11 cellular contexts compared by ENCODE assay signal in the genomic region with DNA sequence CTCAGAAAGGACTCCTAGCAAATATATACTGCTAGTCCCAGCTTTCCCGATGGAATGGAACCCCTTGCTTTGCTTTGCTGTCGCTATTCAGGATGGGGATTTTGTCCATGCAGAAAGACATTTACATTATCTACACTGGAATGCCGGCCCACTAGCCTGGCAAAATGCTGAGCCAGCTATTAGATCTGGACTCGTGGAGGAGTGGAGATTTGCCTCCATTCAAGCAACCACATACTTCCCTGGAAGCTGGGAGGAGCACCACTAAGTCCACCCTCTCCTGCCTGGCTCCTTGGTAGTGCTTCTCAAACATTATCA. TPM values are rescaled to one million over a fixed set of nuclear protein-coding genes. Genes with fewer than 3 reads are reported as not detected.
DNase-seq lines count a peak whose midpoint lies in the region; ATAC-seq, FAIRE-seq and TF ChIP-seq lines count a peak whose summit lies in the region.
"Had no signal": no experiment of that assay in that cellular context is flagged by ENCODE, and none has a peak within 500 bp of the region (broad histone marks: within the 10 kb centered on the region; RNA-seq: fewer than 3 reads in every experiment).

No MANE protein-coding gene starts in this region.

- FAIRE-seq in kidney (lab: Jason Lieb, UNC): no peak

- in situ Hi-C loops in G401 (cut with HindIII; ENCODE audit: low sequenced_read_pairs): no loop called here

- no peaks in the 10 kb centered on the region for H3K4me1 ChIP-seq in kidney (ENCODE audit: control insufficient read depth in 1 of 2, insufficient read depth in 1 of 2, low read depth in 1 of 2, low read length in 2 of 2)

- H3K27ac Mint-ChIP-seq in activated naive CD4-positive, alpha-beta T cell treated with anti-CD3 and anti-CD28 coated beads, Interleukin-2, amount 50 U/mL, for 24 hours: no peak overlapping the region
- no peak overlapping the region for H3K27ac Mint-ChIP-seq in activated CD8-positive, alpha-beta T cell treated with anti-CD3 and anti-CD28 coated beads, Interleukin-2, amount 10 ng/mL, durations not matched to agents 7 days and 5 days
- H3K27ac Mint-ChIP-seq in memory B cell (no peak overlapping the region), type B pancreatic cell (no peak overlapping the region)

- intact Hi-C loops in kidney (cut with DNase I): no loop called here

- H3K4me1 Mint-ChIP-seq in activated naive CD4-positive, alpha-beta T cell treated with anti-CD3 and anti-CD28 coated beads, Interleukin-2, amount 50 U/mL, for 24 hours: peaks cover 22% of the 10 kb centered on the region
- H3K4me1 Mint-ChIP-seq in activated CD8-positive, alpha-beta T cell treated with anti-CD3 and anti-CD28 coated beads, Interleukin-2, amount 10 ng/mL, durations not matched to agents 7 days and 5 days (ENCODE audit: low read depth): peaks cover 11% of the 10 kb centered on the region
- H3K4me1 Mint-ChIP-seq in memory B cell: peaks cover 11% of the 10 kb centered on the region
- H3K4me1 Mint-ChIP-seq in type B pancreatic cell (ENCODE audit: unreplicated experiment): no peaks in the 10 kb centered on the region

- POLR2A ChIA-PET in activated CD8-positive, alpha-beta T cell treated with anti-CD3 and anti-CD28 coated beads, Interleukin-2, amount 10 ng/mL, durations not matched to agents 7 days and 5 days (lab: Charles Lee): no interaction called here

- no peaks in the 10 kb centered on the region for H3K27me3 ChIP-seq in WERI-Rb-1 (ENCODE audit: insufficient read depth, low read depth, severe bottlenecking)

- peak overlapping the region in 1 of 2 donors; percentile 46 for H3K9ac ChIP-seq in kidney (ENCODE audit: low read length in 2 of 2)

- no peaks in the 10 kb centered on the region for H3K9me3 Mint-ChIP-seq in activated naive CD4-positive, alpha-beta T cell treated with anti-CD3 and anti-CD28 coated beads, Interleukin-2, amount 50 U/mL, for 24 hours
- H3K9me3 Mint-ChIP-seq in activated CD8-positive, alpha-beta T cell treated with anti-CD3 and anti-CD28 coated beads, Interleukin-2, amount 10 ng/mL, durations not matched to agents 7 days and 5 days (ENCODE audit: insufficient read depth): no peaks in the 10 kb centered on the region
- no peaks in the 10 kb centered on the region for H3K9me3 Mint-ChIP-seq in memory B cell
- H3K9me3 Mint-ChIP-seq in type B pancreatic cell: no peaks in the 10 kb centered on the region

- no peak for ATAC-seq in activated CD8-positive, alpha-beta T cell treated with anti-CD3 and anti-CD28 coated beads, Interleukin-2, amount 10 ng/mL, durations not matched to agents 7 days and 5 days
- ATAC-seq in memory B cell (ENCODE audit: low read depth): no peak

- H3K4me3 Mint-ChIP-seq in activated naive CD4-positive, alpha-beta T cell treated with anti-CD3 and anti-CD28 coated beads, Interleukin-2, amount 50 U/mL, for 24 hours: peak overlapping the region; percentile 54
- peak overlapping the region; percentile 46 for H3K4me3 Mint-ChIP-seq in activated CD8-positive, alpha-beta T cell treated with anti-CD3 and anti-CD28 coated beads, Interleukin-2, amount 10 ng/mL, durations not matched to agents 7 days and 5 days
- H3K4me3 Mint-ChIP-seq in memory B cell: peak overlapping the region; percentile 73
- no peak overlapping the region for H3K4me3 Mint-ChIP-seq in type B pancreatic cell

- no peak overlapping the region for H3K27ac ChIP-seq in WERI-Rb-1
- H3K27ac ChIP-seq in kidney (ENCODE audit: low read depth in 2 of 2, low read length in 2 of 2): peak overlapping the region in 1 of 2 donors; percentile 71

- H3K9me3 ChIP-seq in WERI-Rb-1 (ENCODE audit: severe bottlenecking) (no peaks in the 10 kb centered on the region), kidney (ENCODE audit: control insufficient read depth in 1 of 2, low read length in 2 of 2) (no peaks in the 10 kb centered on the region)

- H3K36me3 ChIP-seq in WERI-Rb-1: no peaks in the 10 kb centered on the region
- H3K36me3 ChIP-seq in kidney (ENCODE audit: control insufficient read depth in 1 of 2, insufficient read depth in 2 of 2, low read length in 2 of 2): no peaks in the 10 kb centered on the region

- DNase-seq in activated naive CD4-positive, alpha-beta T cell treated with Interleukin-2 at 50 U/mL for 16 hours: no peak
- no peak for DNase-seq in activated CD8-positive, alpha-beta T cell treated with anti-CD3 and anti-CD28 coated beads, Interleukin-2, amount 10 ng/mL, durations not matched to agents 7 days and 5 days
- DNase-seq in memory B cell (ENCODE audit: low spot score in 2 of 2) (no peak), type B pancreatic cell (ENCODE audit: extremely low spot score, unreplicated experiment) (peak; percentile 37), G401 (ENCODE audit: low spot score) (no peak), WERI-Rb-1 (no peak), kidney (no peak)

- H3K4me3 ChIP-seq in WERI-Rb-1 (ENCODE audit: low read depth, low read length) (no peak overlapping the region), kidney (ENCODE audit: low read length in 2 of 2) (peak overlapping the region in 1 of 2 donors; percentile 67)

- no peak for TF ChIP-seq CTCF in type B pancreatic cell (conservative IDR thresholded peaks at IDR 0.05)
- no peak for TF ChIP-seq CTCF in WERI-Rb-1 (IDR thresholded peaks at IDR 0.05; ENCODE audit: low read depth, low read length)
- TF ChIP-seq CTCF in kidney (IDR thresholded peaks at IDR 0.05; ENCODE audit: borderline replicate concordance, extremely low read depth, insufficient read depth): no peak

- no peaks in the 10 kb centered on the region for H3K27me3 Mint-ChIP-seq in activated naive CD4-positive, alpha-beta T cell treated with anti-CD3 and anti-CD28 coated beads, Interleukin-2, amount 50 U/mL, for 24 hours
- peaks cover 6% of the 10 kb centered on the region for H3K27me3 Mint-ChIP-seq in activated CD8-positive, alpha-beta T cell treated with anti-CD3 and anti-CD28 coated beads, Interleukin-2, amount 10 ng/mL, durations not matched to agents 7 days and 5 days (ENCODE audit: low read depth)
- no peaks in the 10 kb centered on the region for H3K27me3 Mint-ChIP-seq in memory B cell
- H3K27me3 Mint-ChIP-seq in type B pancreatic cell: peaks cover 12% of the 10 kb centered on the region

- CTCF ChIA-PET in activated CD8-positive, alpha-beta T cell treated with anti-CD3 and anti-CD28 coated beads, Interleukin-2, amount 10 ng/mL, durations not matched to agents 7 days and 5 days (lab: Charles Lee): interaction anchor here (1.1 to 1.8 kb wide), 3 partner anchors 23 to 48 kb away, joined by 4 to 9 read pairs (median 4); no protein-coding TSS in a partner anchor

- no peaks in the 10 kb centered on the region for H3K36me3 Mint-ChIP-seq in activated naive CD4-positive, alpha-beta T cell treated with anti-CD3 and anti-CD28 coated beads, Interleukin-2, amount 50 U/mL, for 24 hours
- no peaks in the 10 kb centered on the region for H3K36me3 Mint-ChIP-seq in activated CD8-positive, alpha-beta T cell treated with anti-CD3 and anti-CD28 coated beads, Interleukin-2, amount 10 ng/mL, durations not matched to agents 7 days and 5 days (ENCODE audit: low read depth)
- H3K36me3 Mint-ChIP-seq in memory B cell (peaks cover 3% of the 10 kb centered on the region), type B pancreatic cell (no peaks in the 10 kb centered on the region)

RNA-seq across cellular contexts. Expression of a gene that starts 24.1 kb away (rescaled TPM):
- 1 to 10 TPM; 2.1 to 2.7 TPM for total RNA-seq in activated CD8-positive, alpha-beta T cell treated with anti-CD3 and anti-CD28 coated beads, Interleukin-2, amount 10 ng/mL, durations not matched to agents 7 days and 5 days
- total RNA-seq in type B pancreatic cell (ENCODE audit: low replicate concordance) (1.0 and 1.2 TPM in 2 replicates), kidney (0.31 TPM)
- not detected in 2 replicates for total RNA-seq in G401 (2014; rRNA removed; shearing (Covaris generic))
- polyA plus RNA-seq in kidney (ENCODE audit: insufficient read depth, low read depth, low replicate concordance): 9.9 TPM

RNA-seq across cellular contexts. Expression of a gene that starts 59.9 kb away (rescaled TPM):
- total RNA-seq in activated CD8-positive, alpha-beta T cell treated with anti-CD3 and anti-CD28 coated beads, Interleukin-2, amount 10 ng/mL, durations not matched to agents 7 days and 5 days: 1 to 10 TPM; 1.6 to 1.7 TPM
- total RNA-seq in type B pancreatic cell (ENCODE audit: low replicate concordance) (1.2 and 6.8 TPM in 2 replicates), kidney (2.0 TPM)
- total RNA-seq in G401 (2014; rRNA removed; shearing (Covaris generic)): not detected in 2 replicates
- polyA plus RNA-seq in kidney (ENCODE audit: insufficient read depth, low read depth, low replicate concordance): 78.6 TPM
- total RNA-seq: Daoy, glomerular endothelial cell, pulmonary artery endothelial cell had no signal
